1 cellular context compared by ENCODE assay signal in the genomic region with DNA sequence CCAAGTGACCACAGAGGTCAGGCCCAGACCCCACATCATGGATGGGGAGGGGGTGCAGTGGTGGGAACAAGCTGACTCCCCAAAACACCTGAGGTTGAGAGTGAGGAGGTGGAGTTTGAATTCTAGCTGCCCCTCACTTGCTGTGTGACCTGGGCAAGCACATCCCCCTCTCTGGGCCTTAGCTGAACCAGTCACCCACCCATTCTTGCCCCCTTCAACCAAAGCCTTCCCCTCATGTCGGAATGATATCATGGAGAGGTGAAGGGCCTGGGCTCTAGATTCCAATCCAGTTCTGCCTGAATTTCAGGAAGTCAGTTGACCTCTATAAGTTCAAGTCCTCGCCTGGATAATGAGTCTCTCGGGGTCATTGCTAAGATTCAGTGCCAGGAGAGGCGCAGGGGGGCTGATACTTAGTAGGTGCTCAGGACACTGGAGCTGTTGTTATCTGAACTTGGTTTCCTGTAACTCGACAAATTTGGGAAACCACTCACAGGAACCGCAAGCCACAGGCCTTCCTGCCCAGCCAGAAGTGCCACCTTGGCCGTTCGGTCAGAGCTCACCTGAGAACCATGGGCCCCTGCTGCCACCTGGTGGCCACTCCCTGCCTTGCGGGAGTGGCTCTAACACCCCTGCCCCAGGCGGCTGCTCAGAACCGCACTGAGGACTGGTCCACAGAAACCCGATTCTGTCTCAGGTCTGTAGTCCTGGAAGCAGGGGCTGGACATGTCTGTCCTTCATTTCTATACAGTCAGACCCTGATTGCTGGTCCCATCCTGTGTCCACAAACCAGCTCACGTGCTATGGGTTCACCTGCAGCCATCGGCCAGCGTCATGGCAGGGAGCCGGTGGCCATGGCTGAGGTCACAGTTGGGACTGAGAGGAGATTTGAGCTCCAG.
TF ChIP-seq lines count a peak whose summit lies in the region.

No MANE protein-coding gene starts in this region.

TF ChIP-seq in K562, 482 proteins besides CTCF, POLR2A, EP300 and RAD21 (continued from another document):
- TF ChIP-seq, protein P1, sequence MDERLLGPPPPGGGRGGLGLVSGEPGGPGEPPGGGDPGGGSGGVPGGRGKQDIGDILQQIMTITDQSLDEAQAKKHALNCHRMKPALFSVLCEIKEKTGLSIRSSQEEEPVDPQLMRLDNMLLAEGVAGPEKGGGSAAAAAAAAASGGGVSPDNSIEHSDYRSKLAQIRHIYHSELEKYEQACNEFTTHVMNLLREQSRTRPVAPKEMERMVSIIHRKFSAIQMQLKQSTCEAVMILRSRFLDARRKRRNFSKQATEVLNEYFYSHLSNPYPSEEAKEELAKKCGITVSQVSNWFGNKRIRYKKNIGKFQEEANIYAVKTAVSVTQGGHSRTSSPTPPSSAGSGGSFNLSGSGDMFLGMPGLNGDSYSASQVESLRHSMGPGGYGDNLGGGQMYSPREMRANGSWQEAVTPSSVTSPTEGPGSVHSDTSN (CRISPR knock-in tag; IDR thresholded peaks at IDR 0.05; ENCODE audit: low read depth), result no peak
- TF ChIP-seq, protein P1 (tag; conservative IDR thresholded peaks at IDR 0.05; ENCODE audit: low read depth), result no peak
- TF ChIP-seq ZFP36 (IDR thresholded peaks at IDR 0.05; ENCODE audit: low read depth, low read length, partially characterized antibody), result peak; percentile 73
- peak; percentile 36; the same call in 1 of the 2 replicates for TF ChIP-seq POLR2G (IDR thresholded peaks at IDR 0.05; ENCODE audit: low read depth, low read length)
- TF ChIP-seq, protein P2, sequence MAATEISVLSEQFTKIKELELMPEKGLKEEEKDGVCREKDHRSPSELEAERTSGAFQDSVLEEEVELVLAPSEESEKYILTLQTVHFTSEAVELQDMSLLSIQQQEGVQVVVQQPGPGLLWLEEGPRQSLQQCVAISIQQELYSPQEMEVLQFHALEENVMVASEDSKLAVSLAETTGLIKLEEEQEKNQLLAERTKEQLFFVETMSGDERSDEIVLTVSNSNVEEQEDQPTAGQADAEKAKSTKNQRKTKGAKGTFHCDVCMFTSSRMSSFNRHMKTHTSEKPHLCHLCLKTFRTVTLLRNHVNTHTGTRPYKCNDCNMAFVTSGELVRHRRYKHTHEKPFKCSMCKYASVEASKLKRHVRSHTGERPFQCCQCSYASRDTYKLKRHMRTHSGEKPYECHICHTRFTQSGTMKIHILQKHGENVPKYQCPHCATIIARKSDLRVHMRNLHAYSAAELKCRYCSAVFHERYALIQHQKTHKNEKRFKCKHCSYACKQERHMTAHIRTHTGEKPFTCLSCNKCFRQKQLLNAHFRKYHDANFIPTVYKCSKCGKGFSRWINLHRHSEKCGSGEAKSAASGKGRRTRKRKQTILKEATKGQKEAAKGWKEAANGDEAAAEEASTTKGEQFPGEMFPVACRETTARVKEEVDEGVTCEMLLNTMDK (IDR thresholded peaks at IDR 0.05; ENCODE audit: borderline replicate concordance, insufficient read depth, low read depth, low read length, poor library complexity, severe bottlenecking), result peak; percentile 12
- no peak for TF ChIP-seq MCM3 (IDR thresholded peaks at IDR 0.05)
- TF ChIP-seq CHD2 (IDR thresholded peaks at IDR 0.05; ENCODE audit: low read depth, low read length), result no peak
- TF ChIP-seq DDX20 (tag; IDR thresholded peaks at IDR 0.05; ENCODE audit: low read depth), result no peak
- TF ChIP-seq ZNF668 (CRISPR knock-in tag; IDR thresholded peaks at IDR 0.05), result no peak
- TF ChIP-seq SUPT5H (IDR thresholded peaks at IDR 0.05), result 0 out of 2 replicates have a peak, but pooled peaks have one; percentile 13
- TF ChIP-seq PML (IDR thresholded peaks at IDR 0.05; ENCODE audit: low read length), result no peak
- TF ChIP-seq, protein P3, sequence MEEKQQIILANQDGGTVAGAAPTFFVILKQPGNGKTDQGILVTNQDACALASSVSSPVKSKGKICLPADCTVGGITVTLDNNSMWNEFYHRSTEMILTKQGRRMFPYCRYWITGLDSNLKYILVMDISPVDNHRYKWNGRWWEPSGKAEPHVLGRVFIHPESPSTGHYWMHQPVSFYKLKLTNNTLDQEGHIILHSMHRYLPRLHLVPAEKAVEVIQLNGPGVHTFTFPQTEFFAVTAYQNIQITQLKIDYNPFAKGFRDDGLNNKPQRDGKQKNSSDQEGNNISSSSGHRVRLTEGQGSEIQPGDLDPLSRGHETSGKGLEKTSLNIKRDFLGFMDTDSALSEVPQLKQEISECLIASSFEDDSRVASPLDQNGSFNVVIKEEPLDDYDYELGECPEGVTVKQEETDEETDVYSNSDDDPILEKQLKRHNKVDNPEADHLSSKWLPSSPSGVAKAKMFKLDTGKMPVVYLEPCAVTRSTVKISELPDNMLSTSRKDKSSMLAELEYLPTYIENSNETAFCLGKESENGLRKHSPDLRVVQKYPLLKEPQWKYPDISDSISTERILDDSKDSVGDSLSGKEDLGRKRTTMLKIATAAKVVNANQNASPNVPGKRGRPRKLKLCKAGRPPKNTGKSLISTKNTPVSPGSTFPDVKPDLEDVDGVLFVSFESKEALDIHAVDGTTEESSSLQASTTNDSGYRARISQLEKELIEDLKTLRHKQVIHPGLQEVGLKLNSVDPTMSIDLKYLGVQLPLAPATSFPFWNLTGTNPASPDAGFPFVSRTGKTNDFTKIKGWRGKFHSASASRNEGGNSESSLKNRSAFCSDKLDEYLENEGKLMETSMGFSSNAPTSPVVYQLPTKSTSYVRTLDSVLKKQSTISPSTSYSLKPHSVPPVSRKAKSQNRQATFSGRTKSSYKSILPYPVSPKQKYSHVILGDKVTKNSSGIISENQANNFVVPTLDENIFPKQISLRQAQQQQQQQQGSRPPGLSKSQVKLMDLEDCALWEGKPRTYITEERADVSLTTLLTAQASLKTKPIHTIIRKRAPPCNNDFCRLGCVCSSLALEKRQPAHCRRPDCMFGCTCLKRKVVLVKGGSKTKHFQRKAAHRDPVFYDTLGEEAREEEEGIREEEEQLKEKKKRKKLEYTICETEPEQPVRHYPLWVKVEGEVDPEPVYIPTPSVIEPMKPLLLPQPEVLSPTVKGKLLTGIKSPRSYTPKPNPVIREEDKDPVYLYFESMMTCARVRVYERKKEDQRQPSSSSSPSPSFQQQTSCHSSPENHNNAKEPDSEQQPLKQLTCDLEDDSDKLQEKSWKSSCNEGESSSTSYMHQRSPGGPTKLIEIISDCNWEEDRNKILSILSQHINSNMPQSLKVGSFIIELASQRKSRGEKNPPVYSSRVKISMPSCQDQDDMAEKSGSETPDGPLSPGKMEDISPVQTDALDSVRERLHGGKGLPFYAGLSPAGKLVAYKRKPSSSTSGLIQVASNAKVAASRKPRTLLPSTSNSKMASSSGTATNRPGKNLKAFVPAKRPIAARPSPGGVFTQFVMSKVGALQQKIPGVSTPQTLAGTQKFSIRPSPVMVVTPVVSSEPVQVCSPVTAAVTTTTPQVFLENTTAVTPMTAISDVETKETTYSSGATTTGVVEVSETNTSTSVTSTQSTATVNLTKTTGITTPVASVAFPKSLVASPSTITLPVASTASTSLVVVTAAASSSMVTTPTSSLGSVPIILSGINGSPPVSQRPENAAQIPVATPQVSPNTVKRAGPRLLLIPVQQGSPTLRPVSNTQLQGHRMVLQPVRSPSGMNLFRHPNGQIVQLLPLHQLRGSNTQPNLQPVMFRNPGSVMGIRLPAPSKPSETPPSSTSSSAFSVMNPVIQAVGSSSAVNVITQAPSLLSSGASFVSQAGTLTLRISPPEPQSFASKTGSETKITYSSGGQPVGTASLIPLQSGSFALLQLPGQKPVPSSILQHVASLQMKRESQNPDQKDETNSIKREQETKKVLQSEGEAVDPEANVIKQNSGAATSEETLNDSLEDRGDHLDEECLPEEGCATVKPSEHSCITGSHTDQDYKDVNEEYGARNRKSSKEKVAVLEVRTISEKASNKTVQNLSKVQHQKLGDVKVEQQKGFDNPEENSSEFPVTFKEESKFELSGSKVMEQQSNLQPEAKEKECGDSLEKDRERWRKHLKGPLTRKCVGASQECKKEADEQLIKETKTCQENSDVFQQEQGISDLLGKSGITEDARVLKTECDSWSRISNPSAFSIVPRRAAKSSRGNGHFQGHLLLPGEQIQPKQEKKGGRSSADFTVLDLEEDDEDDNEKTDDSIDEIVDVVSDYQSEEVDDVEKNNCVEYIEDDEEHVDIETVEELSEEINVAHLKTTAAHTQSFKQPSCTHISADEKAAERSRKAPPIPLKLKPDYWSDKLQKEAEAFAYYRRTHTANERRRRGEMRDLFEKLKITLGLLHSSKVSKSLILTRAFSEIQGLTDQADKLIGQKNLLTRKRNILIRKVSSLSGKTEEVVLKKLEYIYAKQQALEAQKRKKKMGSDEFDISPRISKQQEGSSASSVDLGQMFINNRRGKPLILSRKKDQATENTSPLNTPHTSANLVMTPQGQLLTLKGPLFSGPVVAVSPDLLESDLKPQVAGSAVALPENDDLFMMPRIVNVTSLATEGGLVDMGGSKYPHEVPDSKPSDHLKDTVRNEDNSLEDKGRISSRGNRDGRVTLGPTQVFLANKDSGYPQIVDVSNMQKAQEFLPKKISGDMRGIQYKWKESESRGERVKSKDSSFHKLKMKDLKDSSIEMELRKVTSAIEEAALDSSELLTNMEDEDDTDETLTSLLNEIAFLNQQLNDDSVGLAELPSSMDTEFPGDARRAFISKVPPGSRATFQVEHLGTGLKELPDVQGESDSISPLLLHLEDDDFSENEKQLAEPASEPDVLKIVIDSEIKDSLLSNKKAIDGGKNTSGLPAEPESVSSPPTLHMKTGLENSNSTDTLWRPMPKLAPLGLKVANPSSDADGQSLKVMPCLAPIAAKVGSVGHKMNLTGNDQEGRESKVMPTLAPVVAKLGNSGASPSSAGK (IDR thresholded peaks at IDR 0.05), result no peak
- TF ChIP-seq, protein P4, sequence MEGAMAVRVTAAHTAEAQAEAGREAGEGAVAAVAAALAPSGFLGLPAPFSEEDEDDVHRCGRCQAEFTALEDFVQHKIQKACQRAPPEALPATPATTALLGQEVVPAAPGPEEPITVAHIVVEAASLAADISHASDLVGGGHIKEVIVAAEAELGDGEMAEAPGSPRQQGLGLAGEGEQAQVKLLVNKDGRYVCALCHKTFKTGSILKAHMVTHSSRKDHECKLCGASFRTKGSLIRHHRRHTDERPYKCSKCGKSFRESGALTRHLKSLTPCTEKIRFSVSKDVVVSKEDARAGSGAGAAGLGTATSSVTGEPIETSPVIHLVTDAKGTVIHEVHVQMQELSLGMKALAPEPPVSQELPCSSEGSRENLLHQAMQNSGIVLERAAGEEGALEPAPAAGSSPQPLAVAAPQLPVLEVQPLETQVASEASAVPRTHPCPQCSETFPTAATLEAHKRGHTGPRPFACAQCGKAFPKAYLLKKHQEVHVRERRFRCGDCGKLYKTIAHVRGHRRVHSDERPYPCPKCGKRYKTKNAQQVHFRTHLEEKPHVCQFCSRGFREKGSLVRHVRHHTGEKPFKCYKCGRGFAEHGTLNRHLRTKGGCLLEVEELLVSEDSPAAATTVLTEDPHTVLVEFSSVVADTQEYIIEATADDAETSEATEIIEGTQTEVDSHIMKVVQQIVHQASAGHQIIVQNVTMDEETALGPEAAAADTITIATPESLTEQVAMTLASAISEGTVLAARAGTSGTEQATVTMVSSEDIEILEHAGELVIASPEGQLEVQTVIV (CRISPR knock-in tag; IDR thresholded peaks at IDR 0.05; ENCODE audit: borderline replicate concordance), result no peak
